8 cellular contexts compared by ENCODE assay signal in genomic region chr17:58335779-58336455, GRCh38. TPM values are rescaled to one million over a fixed set of nuclear protein-coding genes. Genes with fewer than 3 reads are reported as not detected.
DNase-seq lines count a peak whose midpoint lies in the region; ATAC-seq, FAIRE-seq and TF ChIP-seq lines count a peak whose summit lies in the region.

No MANE protein-coding gene starts in this region.

- no peak for ATAC-seq in HG02852 (IDR thresholded peaks at IDR 0.05; ENCODE audit: unreplicated experiment)

- DNase-seq in D721Med (ENCODE audit: insufficient read length, low spot score) (peak; percentile 12), KBM-7 (peak; percentile 95), glomerular visceral epithelial cell (ENCODE audit: extremely low spot score) (peak; percentile 35), NCI-H187 treated with DMSO at 0.1 percent for 48 hours (lab: John Stamatoyannopoulos, UW) (no peak), dermis blood vessel endothelial cell (no peak)
- DNase-seq in activated CD4-positive, alpha-beta T cell treated with anti-CD3 and anti-CD28 coated beads, Interleukin-2, amount 50 U/mL, for 48 hours, result peak; percentile 75 to 81
- peak; percentile 49 for DNase-seq in stimulated activated CD8-positive, alpha-beta memory T cell treated with anti-CD3 and anti-CD28 coated beads, Interleukin-4, amount 100 ng/mL, for 24 hours (ENCODE audit: low read depth)

- in situ Hi-C loops in KBM-7 (cut with MboI; ENCODE audit: low pct_unique_long_range_greater_than_20kb, low sequenced_read_pairs), result no loop called here

- TF ChIP-seq CTCF in D721Med (IDR thresholded peaks at IDR 0.05; ENCODE audit: insufficient read depth, missing control alignments), result no peak

- FAIRE-seq in D721Med (lab: Jason Lieb, UNC), result no peak

RNA-seq across cellular contexts. Expression of gene TSPOAP1, which starts 7.3 kb away (rescaled TPM):
- under 0.01 and 0.14 TPM in 2 replicates for total RNA-seq in dermis blood vessel endothelial cell

RNA-seq across cellular contexts. Expression of gene SUPT4H1, which starts 16.1 kb away (rescaled TPM):
- total RNA-seq in dermis blood vessel endothelial cell, result 39.0 and 53.6 TPM in 2 replicates

RNA-seq across cellular contexts. Expression of gene MPO, which starts 55.2 kb away (rescaled TPM):
- total RNA-seq in dermis blood vessel endothelial cell, result not detected in 2 replicates

Comparison
In these comparisons a context has a peak if more than half of its experiments do, and no peak if none do; other contexts are left out.
1. DNase-seq: peak in D721Med (single experiment), KBM-7 (single experiment), activated CD4-positive, alpha-beta T cell treated with anti-CD3 and anti-CD28 coated beads, Interleukin-2, amount 50 U/mL, for 48 hours (2 of 2), glomerular visceral epithelial cell (single experiment) and stimulated activated CD8-positive, alpha-beta memory T cell treated with anti-CD3 and anti-CD28 coated beads, Interleukin-4, amount 100 ng/mL, for 24 hours (single experiment); none in NCI-H187 treated with DMSO at 0.1 percent for 48 hours (single experiment) and dermis blood vessel endothelial cell (single experiment).